Comparison of ENCODE assay signal across 7 cellular contexts in the genomic region with DNA sequence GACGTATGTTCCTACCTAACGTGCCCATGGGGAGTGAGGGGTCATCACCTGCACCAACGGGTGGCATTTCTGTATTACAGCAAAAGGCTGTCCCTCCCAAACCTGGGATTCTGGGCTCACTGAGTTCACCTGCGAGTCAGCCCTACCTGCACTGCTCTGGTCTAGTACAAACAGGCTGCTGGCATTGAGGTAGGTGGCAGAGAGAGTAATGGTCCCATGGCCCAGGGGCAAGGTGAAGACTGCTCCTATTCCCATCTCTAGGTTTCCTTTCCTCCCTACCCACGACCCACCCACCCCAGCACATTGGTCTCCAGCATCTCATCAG. TPM values are rescaled to one million over a fixed set of nuclear protein-coding genes. Genes with fewer than 3 reads are reported as not detected.
DNase-seq lines count a peak whose midpoint lies in the region; ATAC-seq and TF ChIP-seq lines count a peak whose summit lies in the region.

No MANE protein-coding gene starts in this region.

- peaks cover 18% of the 10 kb centered on the region for H3K4me1 Mint-ChIP-seq in HFFc6 (ENCODE audit: low read depth)
- peaks cover 26% of the 10 kb centered on the region for H3K4me1 Mint-ChIP-seq in activated T-helper 2 cell treated with anti-CD3 and anti-CD28 coated beads, Interferon-gamma antibody, Interleukin-2, Interleukin-4, amounts not matched to agents 10 μg/mL and 5 μg/mL and 100 μg/mL, durations not matched to agents 14 hours and 24 hours and 36 hours (ENCODE audit: low read depth)
- peaks cover 21% of the 10 kb centered on the region for H3K4me1 Mint-ChIP-seq in stimulated activated naive CD8-positive, alpha-beta T cell treated with anti-CD3 and anti-CD28 coated beads, Interleukin-15, Interleukin-2, amounts not matched to agents 100 ng/mL and 50 ng/mL, for 24 hours (ENCODE audit: low read depth)

- H3K36me3 Mint-ChIP-seq in HFFc6 (ENCODE audit: low read depth), result peaks cover 4% of the 10 kb centered on the region
- peaks cover 28% of the 10 kb centered on the region for H3K36me3 Mint-ChIP-seq in activated T-helper 2 cell treated with anti-CD3 and anti-CD28 coated beads, Interferon-gamma antibody, Interleukin-2, Interleukin-4, amounts not matched to agents 10 μg/mL and 5 μg/mL and 100 μg/mL, durations not matched to agents 14 hours and 24 hours and 36 hours (ENCODE audit: low read depth)
- H3K36me3 Mint-ChIP-seq in stimulated activated naive CD8-positive, alpha-beta T cell treated with anti-CD3 and anti-CD28 coated beads, Interleukin-15, Interleukin-2, amounts not matched to agents 100 ng/mL and 50 ng/mL, for 24 hours (ENCODE audit: low read depth), result peaks cover 7% of the 10 kb centered on the region

- intact Hi-C loops in activated T-helper 2 cell treated with anti-CD3 and anti-CD28 coated beads, Interferon-gamma antibody, Interleukin-2, Interleukin-4, amounts not matched to agents 10 μg/mL and 5 μg/mL and 100 μg/mL, durations not matched to agents 14 hours and 24 hours and 36 hours (cut with micrococcal nuclease), result loop anchor here (1.0 to 5.0 kb wide), 6 partner anchors 24 to 120 kb away; partner anchors contain the start of genes DGKA, IKZF4, PA2G4 and RPL41

- no peaks in the 10 kb centered on the region for H3K9me3 Mint-ChIP-seq in HFFc6
- H3K9me3 Mint-ChIP-seq in activated T-helper 2 cell treated with anti-CD3 and anti-CD28 coated beads, Interferon-gamma antibody, Interleukin-2, Interleukin-4, amounts not matched to agents 10 μg/mL and 5 μg/mL and 100 μg/mL, durations not matched to agents 14 hours and 24 hours and 36 hours, result no peaks in the 10 kb centered on the region
- H3K9me3 Mint-ChIP-seq in stimulated activated naive CD8-positive, alpha-beta T cell treated with anti-CD3 and anti-CD28 coated beads, Interleukin-15, Interleukin-2, amounts not matched to agents 100 ng/mL and 50 ng/mL, for 24 hours, result no peaks in the 10 kb centered on the region

- DNase-seq in HFFc6, result no peak
- DNase-seq in activated T-helper 2 cell treated with anti-CD3 and anti-CD28 coated beads, Interferon-gamma antibody, Interleukin-2, Interleukin-4, amounts not matched to agents 10 μg/mL and 5 μg/mL and 100 μg/mL, durations not matched to agents 14 hours and 24 hours and 36 hours (ENCODE audit: low spot score), result no peak
- DNase-seq in iPS-NIHi7 (ENCODE audit: extremely low spot score), result peak; percentile 28
- DNase-seq in NCI-H2107 (lab: John Stamatoyannopoulos, UW), result no peak
- DNase-seq in NCI-H226, result no peak

- no peaks in the 10 kb centered on the region for H3K27me3 Mint-ChIP-seq in HFFc6 (ENCODE audit: insufficient read depth)
- H3K27me3 Mint-ChIP-seq in activated T-helper 2 cell treated with anti-CD3 and anti-CD28 coated beads, Interferon-gamma antibody, Interleukin-2, Interleukin-4, amounts not matched to agents 10 μg/mL and 5 μg/mL and 100 μg/mL, durations not matched to agents 14 hours and 24 hours and 36 hours (ENCODE audit: low read depth), result no peaks in the 10 kb centered on the region
- peaks cover 9% of the 10 kb centered on the region for H3K27me3 Mint-ChIP-seq in stimulated activated naive CD8-positive, alpha-beta T cell treated with anti-CD3 and anti-CD28 coated beads, Interleukin-15, Interleukin-2, amounts not matched to agents 100 ng/mL and 50 ng/mL, for 24 hours

- ATAC-seq in GM21576 (IDR thresholded peaks at IDR 0.05; ENCODE audit: unreplicated experiment), result no peak

- no peak for TF ChIP-seq CTCF in HFFc6 (IDR thresholded peaks at IDR 0.05)

- peak overlapping the region; percentile 100 for H3K4me3 Mint-ChIP-seq in HFFc6
- H3K4me3 Mint-ChIP-seq in activated T-helper 2 cell treated with anti-CD3 and anti-CD28 coated beads, Interferon-gamma antibody, Interleukin-2, Interleukin-4, amounts not matched to agents 10 μg/mL and 5 μg/mL and 100 μg/mL, durations not matched to agents 14 hours and 24 hours and 36 hours (ENCODE audit: low read depth), result peak overlapping the region; percentile 84
- H3K4me3 Mint-ChIP-seq in stimulated activated naive CD8-positive, alpha-beta T cell treated with anti-CD3 and anti-CD28 coated beads, Interleukin-15, Interleukin-2, amounts not matched to agents 100 ng/mL and 50 ng/mL, for 24 hours, result peak overlapping the region; percentile 78

- peak overlapping the region; percentile 77 for H3K27ac Mint-ChIP-seq in HFFc6
- H3K27ac Mint-ChIP-seq in activated T-helper 2 cell treated with anti-CD3 and anti-CD28 coated beads, Interferon-gamma antibody, Interleukin-2, Interleukin-4, amounts not matched to agents 10 μg/mL and 5 μg/mL and 100 μg/mL, durations not matched to agents 14 hours and 24 hours and 36 hours, result peak overlapping the region; percentile 46
- no peak overlapping the region for H3K27ac Mint-ChIP-seq in stimulated activated naive CD8-positive, alpha-beta T cell treated with anti-CD3 and anti-CD28 coated beads, Interleukin-15, Interleukin-2, amounts not matched to agents 100 ng/mL and 50 ng/mL, for 24 hours

RNA-seq across cellular contexts. Expression of gene SUOX, which starts 0.4 kb away (rescaled TPM):
- 10 to 100 TPM; 15.2 to 19.4 (median 17.0) TPM for total RNA-seq in HFFc6 (2021; fragmentation: NEBNext Ultra II Directional; extraction: Animal tissue kit (Norgen Biotek cat#: 25700))
- total RNA-seq in activated T-helper 2 cell treated with anti-CD3 and anti-CD28 coated beads, Interferon-gamma antibody, Interleukin-2, Interleukin-4, amounts not matched to agents 10 μg/mL and 5 μg/mL and 100 μg/mL, durations not matched to agents 14 hours and 24 hours and 36 hours, result 19.9 and 21.2 TPM in 2 replicates

RNA-seq across cellular contexts. Expression of gene IKZF4, which starts 23.3 kb away (rescaled TPM):
- total RNA-seq in HFFc6 (2021; fragmentation: NEBNext Ultra II Directional; extraction: Animal tissue kit (Norgen Biotek cat#: 25700)), result 1 to 10 TPM; 5.2 to 7.2 (median 5.9) TPM
- 34.8 and 35.5 TPM in 2 replicates for total RNA-seq in activated T-helper 2 cell treated with anti-CD3 and anti-CD28 coated beads, Interferon-gamma antibody, Interleukin-2, Interleukin-4, amounts not matched to agents 10 μg/mL and 5 μg/mL and 100 μg/mL, durations not matched to agents 14 hours and 24 hours and 36 hours

RNA-seq across cellular contexts. Expression of gene RAB5B, which starts 23.6 kb away (rescaled TPM):
- 100 to 1,000 TPM in 2 of 6 experiments, 10 to 100 TPM in 4; 90.2 to 107 (median 96.5) TPM for total RNA-seq in HFFc6 (2021; fragmentation: NEBNext Ultra II Directional; extraction: Animal tissue kit (Norgen Biotek cat#: 25700))
- 47.9 and 51.0 TPM in 2 replicates for total RNA-seq in activated T-helper 2 cell treated with anti-CD3 and anti-CD28 coated beads, Interferon-gamma antibody, Interleukin-2, Interleukin-4, amounts not matched to agents 10 μg/mL and 5 μg/mL and 100 μg/mL, durations not matched to agents 14 hours and 24 hours and 36 hours

RNA-seq across cellular contexts. Expression of gene CDK2, which starts 30.9 kb away (rescaled TPM):
- total RNA-seq in HFFc6 (2021; fragmentation: NEBNext Ultra II Directional; extraction: Animal tissue kit (Norgen Biotek cat#: 25700)), result 10 to 100 TPM; 27.1 to 61.0 (median 53.9) TPM
- total RNA-seq in activated T-helper 2 cell treated with anti-CD3 and anti-CD28 coated beads, Interferon-gamma antibody, Interleukin-2, Interleukin-4, amounts not matched to agents 10 μg/mL and 5 μg/mL and 100 μg/mL, durations not matched to agents 14 hours and 24 hours and 36 hours, result 116 and 121 TPM in 2 replicates

RNA-seq across cellular contexts. Expression of gene PMEL, which starts 31.7 kb away (rescaled TPM):
- 1 to 10 TPM in 1 of 6 experiments, under 1 TPM in 5; 0.47 to 1.3 (median 0.59) TPM for total RNA-seq in HFFc6 (2021; fragmentation: NEBNext Ultra II Directional; extraction: Animal tissue kit (Norgen Biotek cat#: 25700))
- 0.32 and 0.37 TPM in 2 replicates for total RNA-seq in activated T-helper 2 cell treated with anti-CD3 and anti-CD28 coated beads, Interferon-gamma antibody, Interleukin-2, Interleukin-4, amounts not matched to agents 10 μg/mL and 5 μg/mL and 100 μg/mL, durations not matched to agents 14 hours and 24 hours and 36 hours
